15 cellular contexts compared by ENCODE assay signal in genomic region chr4:151427268-151427667, GRCh38. TPM values are rescaled to one million over a fixed set of nuclear protein-coding genes. Genes with fewer than 3 reads are reported as not detected.
DNase-seq lines count a peak whose midpoint lies in the region; ATAC-seq and TF ChIP-seq lines count a peak whose summit lies in the region.
"Had no signal": no experiment of that assay in that cellular context is flagged by ENCODE, and none has a peak within 500 bp of the region (broad histone marks: within the 10 kb centered on the region; RNA-seq: fewer than 3 reads in every experiment).

No MANE protein-coding gene starts in this region.

- H3K9me3 ChIP-seq in left ventricle myocardium inferior (replicated peaks) (no peaks in the 10 kb centered on the region), right atrium auricular region (no peaks in the 10 kb centered on the region), psoas muscle (peaks cover 3% of the 10 kb centered on the region)
- H3K9me3 ChIP-seq: BLaER1 treated with 17β-estradiol and CSF1 and Interleukin-3, amounts not matched to agents 10 nM and 100 nM; HAP-1 had no signal

- no peak overlapping the region for H3K4me3 ChIP-seq in left ventricle myocardium inferior
- no peak overlapping the region for H3K4me3 ChIP-seq in right atrium auricular region
- peak overlapping the region; percentile 49 for H3K4me3 ChIP-seq in psoas muscle
- H3K4me3 ChIP-seq in coronary artery: no peak overlapping the region
- H3K4me3 ChIP-seq: BLaER1 treated with 17β-estradiol and CSF1 and Interleukin-3, amounts not matched to agents 10 nM and 100 nM; HAP-1 had no signal

- intact Hi-C loops in left ventricle myocardium inferior (cut with micrococcal nuclease) (no loop called here), psoas muscle (cut with DNase I) (no loop called here)

- WGBS in psoas muscle, 3 donors: 18 to 36% (median 33%) methylated on average over 1 of the region's 1 CpG

- H3K4me1 ChIP-seq in left ventricle myocardium inferior (peaks cover 20% of the 10 kb centered on the region), right atrium auricular region (no peaks in the 10 kb centered on the region), psoas muscle (peaks cover 56% of the 10 kb centered on the region)
- H3K4me1 ChIP-seq: BLaER1 treated with 17β-estradiol and CSF1 and Interleukin-3, amounts not matched to agents 10 nM and 100 nM had no signal

- H3K27me3 ChIP-seq in left ventricle myocardium inferior (ENCODE audit: low read depth) (no peaks in the 10 kb centered on the region), right atrium auricular region (no peaks in the 10 kb centered on the region), psoas muscle (ENCODE audit: insufficient read depth in 3 of 3, low read length in 2 of 3) (no peaks in the 10 kb centered on the region)
- H3K27me3 ChIP-seq: BLaER1 treated with 17β-estradiol and CSF1 and Interleukin-3, amounts not matched to agents 10 nM and 100 nM had no signal

- H3K36me3 ChIP-seq in left ventricle myocardium inferior: no peaks in the 10 kb centered on the region
- no peaks in the 10 kb centered on the region for H3K36me3 ChIP-seq in right atrium auricular region
- H3K36me3 ChIP-seq in psoas muscle (ENCODE audit: insufficient read depth in 1 of 2, low read depth in 1 of 2): no peaks in the 10 kb centered on the region
- H3K36me3 ChIP-seq: BLaER1 treated with 17β-estradiol and CSF1 and Interleukin-3, amounts not matched to agents 10 nM and 100 nM; HAP-1 had no signal

- peak in 2 of 4 donors; percentile 46 to 76 for ATAC-seq in psoas muscle
- ATAC-seq in GM21447 (IDR thresholded peaks at IDR 0.05; ENCODE audit: unreplicated experiment): no peak
- ATAC-seq: HepG2 had no signal

- H3K27ac ChIP-seq in left ventricle myocardium inferior (replicated peaks): peak overlapping the region; percentile 30
- peak overlapping the region in 1 of 2 donors; percentile 9 for H3K27ac ChIP-seq in right atrium auricular region
- H3K27ac ChIP-seq in angular gyrus (ENCODE audit: low read depth, low read length): peak overlapping the region; percentile 41
- H3K27ac ChIP-seq in psoas muscle: peak overlapping the region; percentile 73
- H3K27ac ChIP-seq in coronary artery: no peak overlapping the region
- H3K27ac ChIP-seq: BLaER1 treated with 17β-estradiol and CSF1 and Interleukin-3, amounts not matched to agents 10 nM and 100 nM had no signal

- no peak for DNase-seq in left ventricle myocardium inferior
- no peak for DNase-seq in right atrium auricular region (ENCODE audit: low spot score)
- no peak for DNase-seq in psoas muscle
- peak; percentile 46 for DNase-seq in superior temporal gyrus (ENCODE audit: extremely low spot score)
- no peak for DNase-seq in stimulated activated naive CD4-positive, alpha-beta T cell treated with Interleukin-2 at 50 U/mL for 16 hours (lab: John Stamatoyannopoulos, UW)
- no peak for DNase-seq in coronary artery (ENCODE audit: low spot score)
- DNase-seq: 8988T; CD4-positive, alpha-beta T cell; DND-41; GF-D8 had no signal

- no peak for TF ChIP-seq CTCF in left ventricle myocardium inferior (IDR thresholded peaks at IDR 0.05; ENCODE audit: borderline replicate concordance)
- TF ChIP-seq CTCF in right atrium auricular region (IDR thresholded peaks at IDR 0.05): no peak
- no peak for TF ChIP-seq CTCF in psoas muscle (IDR thresholded peaks at IDR 0.05)
- TF ChIP-seq CTCF in coronary artery (IDR thresholded peaks at IDR 0.05): no peak

RNA-seq across cellular contexts. Expression of gene FHIP1A, which starts 18.3 kb away (rescaled TPM):
- total RNA-seq in left ventricle myocardium inferior (21.4 TPM), right atrium auricular region (10 to 100 TPM; 11.6 to 11.8 TPM), psoas muscle (10 to 100 TPM; 37.7 to 46.7 (median 44.9) TPM)
- 10 to 100 TPM in 1 of 3 donors, 1 to 10 TPM in 1, under 1 TPM in 1; 0.51 to 20.5 (median 5.0) TPM for polyA plus RNA-seq in psoas muscle

Comparison
In these comparisons a context has a peak if more than half of its experiments do, and no peak if none do; other contexts are left out.
1. H3K27ac ChIP-seq: peak in left ventricle myocardium inferior (single experiment), angular gyrus (single experiment) and psoas muscle (single experiment); none in coronary artery (0 of 2).